In the genomic region with DNA sequence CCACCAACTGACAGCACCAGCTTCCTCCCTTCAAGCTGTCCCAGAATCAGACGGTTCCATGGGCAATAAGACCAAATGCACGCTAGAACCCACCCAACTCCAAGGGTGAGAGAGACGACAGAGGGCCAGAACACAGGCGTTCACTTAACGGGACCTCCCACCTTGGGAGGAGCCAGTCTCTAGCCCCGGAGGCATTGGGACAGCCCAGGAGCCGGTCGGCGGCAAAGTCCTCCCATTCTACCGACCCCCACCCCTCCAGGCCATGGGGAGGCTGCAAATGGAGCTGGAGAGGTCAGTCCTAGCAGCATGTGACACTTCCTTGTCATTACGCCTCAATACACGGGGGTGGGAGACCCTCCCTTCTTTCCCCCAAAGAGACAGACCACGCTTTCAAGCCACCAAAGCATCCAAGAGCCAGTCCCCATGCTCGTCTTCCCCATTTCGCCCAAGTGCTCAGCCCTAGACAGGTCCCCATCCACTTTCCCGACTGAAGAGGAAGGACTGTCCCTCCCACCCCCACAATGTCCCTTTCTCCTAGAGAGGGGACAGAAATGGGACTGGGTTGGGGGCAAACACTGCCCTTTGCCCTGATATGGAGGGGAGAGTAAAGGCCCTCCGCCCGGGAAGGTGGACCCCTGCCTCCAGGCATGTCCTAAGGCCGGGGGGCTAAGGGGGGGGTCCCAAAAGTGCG, we compare ENCODE assay signal across 10 cellular contexts. TPM values are rescaled to one million over a fixed set of nuclear protein-coding genes. Genes with fewer than 3 reads are reported as not detected.
A peak's percentile ranks its signal among the peaks of the same experiment; 100 is the strongest.
DNase-seq lines count a peak whose midpoint lies in the region; ATAC-seq, FAIRE-seq and TF ChIP-seq lines count a peak whose summit lies in the region.
"Had no signal": no experiment of that assay in that cellular context is flagged by ENCODE, and none has a peak within 500 bp of the region (broad histone marks: within the 10 kb centered on the region; RNA-seq: fewer than 3 reads in every experiment).

No MANE protein-coding gene starts in this region.

- peak overlapping the region; percentile 65 to 89 (median 79) for H3K27ac Mint-ChIP-seq in CD14-positive monocyte
- H3K27ac Mint-ChIP-seq in WTC11: peak overlapping the region; percentile 63
- H3K27ac Mint-ChIP-seq in naive thymus-derived CD8-positive, alpha-beta T cell: peak overlapping the region; percentile 76 to 94 (median 88)

- no peak for FAIRE-seq in urothelium cell line (lab: Jason Lieb, UNC)

- peaks cover 32% of the 10 kb centered on the region for H3K4me1 Mint-ChIP-seq in CD14-positive monocyte
- peaks cover 14% of the 10 kb centered on the region for H3K4me1 Mint-ChIP-seq in WTC11
- H3K4me1 Mint-ChIP-seq in naive thymus-derived CD8-positive, alpha-beta T cell: peaks cover 16 to 44% (median 41%) of the 10 kb centered on the region in 4 donors

- POLR2A ChIA-PET in WTC11 (lab: Charles Lee): no interaction called here
- POLR2A ChIA-PET in naive thymus-derived CD8-positive, alpha-beta T cell (lab: Charles Lee): interaction anchor here (0.7 to 2.7 kb wide), 5 partner anchors 35 to 603 kb away, joined by 3 to 28 read pairs (median 5); a partner anchor contains a TSS

- H3K4me3 Mint-ChIP-seq in CD14-positive monocyte (peak overlapping the region; percentile 84 to 91), WTC11 (peak overlapping the region; percentile 93)
- peak overlapping the region; percentile 81 to 93 (median 88) for H3K4me3 Mint-ChIP-seq in naive thymus-derived CD8-positive, alpha-beta T cell

- ATAC-seq in WTC11 (0 out of 2 replicates have a peak, but pooled peaks have one; percentile 0), GM21717 (IDR thresholded peaks at IDR 0.05; ENCODE audit: unreplicated experiment) (no peak)
- ATAC-seq in naive thymus-derived CD8-positive, alpha-beta T cell: no peak

- H3K4me3 ChIP-seq in HL-60 (replicated peaks; ENCODE audit: insufficient read depth, low read length) (peak overlapping the region; percentile 93), epithelial cell of proximal tubule (ENCODE audit: low read depth, low read length) (peak overlapping the region; percentile 98)

- intact Hi-C loops in CD14-positive monocyte (cut with micrococcal nuclease): loop anchor here (10.0 kb wide), 2 partner anchors 49 to 519 kb away; a partner anchor contains a TSS

- H3K36me3 Mint-ChIP-seq in CD14-positive monocyte (peaks cover 32 to 37% of the 10 kb centered on the region in 2 donors), WTC11 (peaks cover 41% of the 10 kb centered on the region)
- peaks cover 0 to 34% (median 2%) of the 10 kb centered on the region in 3 donors for H3K36me3 Mint-ChIP-seq in naive thymus-derived CD8-positive, alpha-beta T cell

- H3K9me3 Mint-ChIP-seq in CD14-positive monocyte (peaks cover 0 to 6% (median 3%) of the 10 kb centered on the region in 7 donors), WTC11 (peaks cover 6% of the 10 kb centered on the region)
- peaks cover 0 to 2% (median 0%) of the 10 kb centered on the region in 9 donors for H3K9me3 Mint-ChIP-seq in naive thymus-derived CD8-positive, alpha-beta T cell

- H3K27me3 ChIP-seq in HL-60 (ENCODE audit: insufficient read depth, poor library complexity, severe bottlenecking): no peaks in the 10 kb centered on the region

- DNase-seq in CD14-positive monocyte (ENCODE audit: low spot score) (no peak), HL-60 (ENCODE audit: low read depth in 1 of 2, low spot score in 1 of 2) (peak in 1 of 2 experiments; percentile 35), WTC11 (ENCODE audit: low spot score) (peak; percentile 59), epithelial cell of proximal tubule (ENCODE audit: low read depth) (no peak), urothelium cell line (ENCODE audit: low spot score) (peak; percentile 22), SKM-1 (lab: John Stamatoyannopoulos, UW; ENCODE audit: unreplicated experiment) (no peak)
- DNase-seq in naive thymus-derived CD8-positive, alpha-beta T cell: peak in 4 of 10 donors; percentile 8 to 28 (median 12)

- TF ChIP-seq CTCF in CD14-positive monocyte (IDR thresholded peaks at IDR 0.05): no peak
- no peak for TF ChIP-seq CTCF in HL-60 (IDR thresholded peaks at IDR 0.05; ENCODE audit: insufficient read depth, low read length)
- no peak for TF ChIP-seq CTCF in WTC11 (IDR thresholded peaks at IDR 0.05)
- TF ChIP-seq CTCF in epithelial cell of proximal tubule (conservative IDR thresholded peaks at IDR 0.05; ENCODE audit: low read depth, low read length): no peak

- H3K27ac ChIP-seq in HL-60 (replicated peaks): peak overlapping the region; percentile 73

- CTCF ChIA-PET in WTC11 (lab: Charles Lee): interaction anchor here (0.6 kb wide), 1 partner anchor 37 kb away, joined by 4 read pairs; no protein-coding TSS in a partner anchor

- H3K27me3 Mint-ChIP-seq in CD14-positive monocyte (ENCODE audit: low read depth in 3 of 3): peaks cover 0 to 6% (median 0%) of the 10 kb centered on the region in 3 donors
- H3K27me3 Mint-ChIP-seq in WTC11 (ENCODE audit: low read depth): peaks cover 23% of the 10 kb centered on the region
- H3K27me3 Mint-ChIP-seq in naive thymus-derived CD8-positive, alpha-beta T cell: no peaks in the 10 kb centered on the region

TF ChIP-seq in WTC11, 78 proteins besides CTCF, POLR2A, EP300 and RAD21 (continues in another document):
- TF ChIP-seq FOXP1 (CRISPR knock-in tag; IDR thresholded peaks at IDR 0.05; ENCODE audit: borderline replicate concordance) (0 out of 2 replicates have a peak, but pooled peaks have one; percentile 38), NFYB (CRISPR knock-in tag; conservative IDR thresholded peaks at IDR 0.05; ENCODE audit: low read depth) (no peak)
- TF ChIP-seq, protein P1, sequence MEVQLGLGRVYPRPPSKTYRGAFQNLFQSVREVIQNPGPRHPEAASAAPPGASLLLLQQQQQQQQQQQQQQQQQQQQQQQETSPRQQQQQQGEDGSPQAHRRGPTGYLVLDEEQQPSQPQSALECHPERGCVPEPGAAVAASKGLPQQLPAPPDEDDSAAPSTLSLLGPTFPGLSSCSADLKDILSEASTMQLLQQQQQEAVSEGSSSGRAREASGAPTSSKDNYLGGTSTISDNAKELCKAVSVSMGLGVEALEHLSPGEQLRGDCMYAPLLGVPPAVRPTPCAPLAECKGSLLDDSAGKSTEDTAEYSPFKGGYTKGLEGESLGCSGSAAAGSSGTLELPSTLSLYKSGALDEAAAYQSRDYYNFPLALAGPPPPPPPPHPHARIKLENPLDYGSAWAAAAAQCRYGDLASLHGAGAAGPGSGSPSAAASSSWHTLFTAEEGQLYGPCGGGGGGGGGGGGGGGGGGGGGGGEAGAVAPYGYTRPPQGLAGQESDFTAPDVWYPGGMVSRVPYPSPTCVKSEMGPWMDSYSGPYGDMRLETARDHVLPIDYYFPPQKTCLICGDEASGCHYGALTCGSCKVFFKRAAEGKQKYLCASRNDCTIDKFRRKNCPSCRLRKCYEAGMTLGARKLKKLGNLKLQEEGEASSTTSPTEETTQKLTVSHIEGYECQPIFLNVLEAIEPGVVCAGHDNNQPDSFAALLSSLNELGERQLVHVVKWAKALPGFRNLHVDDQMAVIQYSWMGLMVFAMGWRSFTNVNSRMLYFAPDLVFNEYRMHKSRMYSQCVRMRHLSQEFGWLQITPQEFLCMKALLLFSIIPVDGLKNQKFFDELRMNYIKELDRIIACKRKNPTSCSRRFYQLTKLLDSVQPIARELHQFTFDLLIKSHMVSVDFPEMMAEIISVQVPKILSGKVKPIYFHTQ (CRISPR knock-in tag; IDR thresholded peaks at IDR 0.05): no peak
- TF ChIP-seq, protein P2, sequence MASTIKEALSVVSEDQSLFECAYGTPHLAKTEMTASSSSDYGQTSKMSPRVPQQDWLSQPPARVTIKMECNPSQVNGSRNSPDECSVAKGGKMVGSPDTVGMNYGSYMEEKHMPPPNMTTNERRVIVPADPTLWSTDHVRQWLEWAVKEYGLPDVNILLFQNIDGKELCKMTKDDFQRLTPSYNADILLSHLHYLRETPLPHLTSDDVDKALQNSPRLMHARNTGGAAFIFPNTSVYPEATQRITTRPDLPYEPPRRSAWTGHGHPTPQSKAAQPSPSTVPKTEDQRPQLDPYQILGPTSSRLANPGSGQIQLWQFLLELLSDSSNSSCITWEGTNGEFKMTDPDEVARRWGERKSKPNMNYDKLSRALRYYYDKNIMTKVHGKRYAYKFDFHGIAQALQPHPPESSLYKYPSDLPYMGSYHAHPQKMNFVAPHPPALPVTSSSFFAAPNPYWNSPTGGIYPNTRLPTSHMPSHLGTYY (CRISPR knock-in tag; IDR thresholded peaks at IDR 0.05): no peak
- TF ChIP-seq, protein P3, sequence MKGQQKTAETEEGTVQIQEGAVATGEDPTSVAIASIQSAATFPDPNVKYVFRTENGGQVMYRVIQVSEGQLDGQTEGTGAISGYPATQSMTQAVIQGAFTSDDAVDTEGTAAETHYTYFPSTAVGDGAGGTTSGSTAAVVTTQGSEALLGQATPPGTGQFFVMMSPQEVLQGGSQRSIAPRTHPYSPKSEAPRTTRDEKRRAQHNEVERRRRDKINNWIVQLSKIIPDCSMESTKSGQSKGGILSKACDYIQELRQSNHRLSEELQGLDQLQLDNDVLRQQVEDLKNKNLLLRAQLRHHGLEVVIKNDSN (CRISPR knock-in tag; IDR thresholded peaks at IDR 0.05): no peak

RNA-seq across cellular contexts. Expression of a gene that starts 1.0 kb away (rescaled TPM):
- 1 to 10 TPM; 8.6 to 9.1 TPM for polyA plus RNA-seq in CD14-positive monocyte
- total RNA-seq in WTC11 (2021) (528 to 572 TPM (median 549 TPM) in 3 replicates), epithelial cell of proximal tubule (96.0 and 296 TPM in 2 replicates)
- total RNA-seq in naive thymus-derived CD8-positive, alpha-beta T cell: 100 to 1,000 TPM; 159 to 167 TPM
- polyA plus RNA-seq in naive thymus-derived CD8-positive, alpha-beta T cell: 10 to 100 TPM; 14.5 to 26.2 (median 14.7) TPM

RNA-seq across cellular contexts. Expression of a gene that starts 9.9 kb away (rescaled TPM):
- polyA plus RNA-seq in CD14-positive monocyte: not detected
- 0.18 to 0.35 TPM (median 0.21 TPM) in 3 replicates for total RNA-seq in WTC11 (2021)
- 0.23 TPM in 1 of 2 replicates, not detected in the other for total RNA-seq in epithelial cell of proximal tubule
- under 1 TPM; 0.62 to 0.96 TPM for total RNA-seq in naive thymus-derived CD8-positive, alpha-beta T cell
- polyA plus RNA-seq in naive thymus-derived CD8-positive, alpha-beta T cell: under 1 TPM in 1 of 3 donors, not detected in 2; 0.38 TPM
- total RNA-seq: NCI-H460, subcutaneous adipose tissue had no signal

RNA-seq across cellular contexts. Expression of a gene that starts 30.7 kb away (rescaled TPM):
- polyA plus RNA-seq in CD14-positive monocyte: 10 to 100 TPM in 1 of 2 donors, 1 to 10 TPM in 1; 9.4 to 13.2 TPM
- 61.5 to 62.9 TPM (median 62.4 TPM) in 3 replicates for total RNA-seq in WTC11 (2021)
- 42.1 and 42.2 TPM in 2 replicates for total RNA-seq in epithelial cell of proximal tubule
- 10 to 100 TPM; 54.1 to 64.8 TPM for total RNA-seq in naive thymus-derived CD8-positive, alpha-beta T cell
- polyA plus RNA-seq in naive thymus-derived CD8-positive, alpha-beta T cell: 10 to 100 TPM; 16.3 to 30.1 (median 20.6) TPM

RNA-seq across cellular contexts. Expression of a gene that starts 35.9 kb away (rescaled TPM):
- under 1 TPM in 1 of 2 donors, not detected in 1; 0.15 TPM for polyA plus RNA-seq in CD14-positive monocyte
- total RNA-seq in WTC11 (2021) (63.6 to 69.1 TPM (median 63.7 TPM) in 3 replicates), epithelial cell of proximal tubule (34.1 and 53.1 TPM in 2 replicates)
- total RNA-seq in naive thymus-derived CD8-positive, alpha-beta T cell: 10 to 100 TPM; 19.0 to 24.5 TPM
- polyA plus RNA-seq in naive thymus-derived CD8-positive, alpha-beta T cell: 10 to 100 TPM; 14.6 to 29.6 (median 15.9) TPM

RNA-seq across cellular contexts. Expression of a gene that starts 40.4 kb away (rescaled TPM):
- polyA plus RNA-seq in CD14-positive monocyte: not detected
- total RNA-seq in WTC11 (2021): 29.9 to 36.5 TPM (median 32.2 TPM) in 3 replicates
- total RNA-seq in epithelial cell of proximal tubule: 58.9 and 63.1 TPM in 2 replicates
- 10 to 100 TPM in 1 of 2 experiments, 1 to 10 TPM in 1; 8.5 to 10.5 TPM for total RNA-seq in naive thymus-derived CD8-positive, alpha-beta T cell
- 1 to 10 TPM; 4.3 to 5.8 (median 5.7) TPM for polyA plus RNA-seq in naive thymus-derived CD8-positive, alpha-beta T cell

Comparison
In these comparisons a context has a peak if more than half of its experiments do, and no peak if none do; other contexts are left out.
1. DNase-seq: peak in WTC11 (single experiment) and urothelium cell line (single experiment); none in CD14-positive monocyte (single experiment), epithelial cell of proximal tubule (single experiment) and SKM-1 (single experiment).
2. Peak in every context shown above with its lines, with median percentiles within 50 percentile points of each other: H3K27ac Mint-ChIP-seq and H3K4me3 Mint-ChIP-seq.